ENCODE assay signal across 25 cellular contexts in the genomic region with DNA sequence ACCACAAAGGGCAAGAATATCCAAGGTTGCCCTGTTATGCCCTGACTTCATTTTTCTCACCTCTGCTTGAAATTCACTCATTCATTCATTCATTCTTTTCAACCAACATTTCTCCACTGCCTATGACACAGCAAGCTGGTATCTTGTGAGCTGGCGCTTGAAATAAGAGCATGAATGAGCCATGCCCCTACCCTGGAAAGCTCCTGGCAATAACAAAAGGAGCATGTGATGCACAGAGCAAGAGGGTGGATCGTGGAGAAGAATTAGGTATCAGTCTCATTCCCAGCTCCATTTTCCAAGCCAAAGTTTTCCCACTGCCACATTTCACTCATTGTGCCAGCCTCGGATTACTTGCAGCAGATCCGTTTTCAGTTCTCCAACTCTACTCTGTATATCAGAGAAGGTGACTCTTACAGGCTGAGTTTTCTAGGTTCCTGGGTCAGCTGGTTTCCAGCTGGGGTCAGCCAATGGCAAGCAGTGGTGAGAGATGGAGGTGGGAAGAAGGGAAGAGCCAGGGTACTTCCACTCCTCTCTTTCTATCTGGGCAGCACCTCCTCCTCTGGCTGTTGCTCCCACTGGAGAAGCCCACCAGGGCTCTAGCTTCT.
DNase-seq lines count a peak whose midpoint lies in the region; ATAC-seq, FAIRE-seq and TF ChIP-seq lines count a peak whose summit lies in the region.
"Had no signal": no experiment of that assay in that cellular context is flagged by ENCODE, and none has a peak within 500 bp of the region (broad histone marks: within the 10 kb centered on the region; RNA-seq: fewer than 3 reads in every experiment).

No MANE protein-coding gene starts in this region.

- no peaks in the 10 kb centered on the region for H3K27me3 ChIP-seq in astrocyte (ENCODE audit: insufficient read depth, low read length)
- H3K27me3 ChIP-seq in keratinocyte (ENCODE audit: control insufficient read depth, extremely low read depth, insufficient read depth, low read length) = no peaks in the 10 kb centered on the region
- H3K27me3 ChIP-seq: body of pancreas, heart left ventricle had no signal

- H3K27me3 Mint-ChIP-seq in astrocyte (ENCODE audit: low read depth, unreplicated experiment) = no peaks in the 10 kb centered on the region
- H3K27me3 Mint-ChIP-seq in naive thymus-derived CD8-positive, alpha-beta T cell = no peaks in the 10 kb centered on the region
- H3K27me3 Mint-ChIP-seq: activated CD4-positive, alpha-beta memory T cell treated with anti-CD3 and anti-CD28 coated beads for 36 hours; memory B cell; T-cell had no signal

- H4K20me1 ChIP-seq in astrocyte (ENCODE audit: insufficient read depth, low read length) = no peaks in the 10 kb centered on the region
- no peaks in the 10 kb centered on the region for H4K20me1 ChIP-seq in keratinocyte (ENCODE audit: control insufficient read depth, extremely low read depth, insufficient read depth, low read length)

- H3K79me2 ChIP-seq in astrocyte (ENCODE audit: insufficient read depth, low read length) (no peaks in the 10 kb centered on the region), keratinocyte (ENCODE audit: control insufficient read depth, insufficient read depth, low read length) (no peaks in the 10 kb centered on the region)

- H3K9ac ChIP-seq in astrocyte (ENCODE audit: low read length) = no peak overlapping the region
- H3K9ac ChIP-seq in keratinocyte (ENCODE audit: control insufficient read depth, extremely low read depth, insufficient read depth, low read length) = no peak overlapping the region

- dilution Hi-C loops in keratinocyte (cut with MboI; ENCODE audit: extremely low pct_ligation_motif_present, low sequenced_read_pairs) = no loop called here

- no peak overlapping the region for H3K4me3 ChIP-seq in astrocyte (ENCODE audit: insufficient read depth, low read depth, low read length)
- H3K4me3 ChIP-seq in keratinocyte (ENCODE audit: control insufficient read depth in 2 of 3, extremely low read depth in 1 of 3, insufficient read depth in 2 of 3, low read depth in 1 of 3, low read length in 3 of 3) = no peak overlapping the region
- H3K4me3 ChIP-seq: body of pancreas, heart left ventricle, smooth muscle cell had no signal

- no peaks in the 10 kb centered on the region for H3K9me3 ChIP-seq in astrocyte (ENCODE audit: insufficient read depth, low read depth, low read length)
- no peaks in the 10 kb centered on the region for H3K9me3 ChIP-seq in keratinocyte (ENCODE audit: control insufficient read depth, low read depth, low read length)
- H3K9me3 ChIP-seq: body of pancreas, heart left ventricle had no signal

- H3K36me3 ChIP-seq in astrocyte (ENCODE audit: insufficient read depth, low read length) = peaks cover 7% of the 10 kb centered on the region
- H3K36me3 ChIP-seq in keratinocyte (ENCODE audit: control insufficient read depth in 2 of 2, extremely low read depth in 1 of 2, insufficient read depth in 2 of 2, low read length in 2 of 2) = peaks cover 0 to 4% of the 10 kb centered on the region in 2 experiments

- H3K27ac ChIP-seq in astrocyte (ENCODE audit: low read depth, low read length) (no peak overlapping the region), keratinocyte (ENCODE audit: control insufficient read depth, insufficient read depth, low read length) (no peak overlapping the region)
- H3K27ac ChIP-seq: body of pancreas, heart left ventricle had no signal

- H3K9me3 Mint-ChIP-seq in astrocyte (ENCODE audit: unreplicated experiment) = no peaks in the 10 kb centered on the region
- H3K9me3 Mint-ChIP-seq in naive thymus-derived CD8-positive, alpha-beta T cell = no peaks in the 10 kb centered on the region
- H3K9me3 Mint-ChIP-seq: activated CD4-positive, alpha-beta memory T cell treated with anti-CD3 and anti-CD28 coated beads for 36 hours; activated naive CD4-positive, alpha-beta T cell treated with anti-CD3 and anti-CD28 coated beads, Interleukin-2, amount 50 U/mL, for 72 hours; HFFc6; memory B cell; natural killer cell; T-cell had no signal

- POLR2A ChIA-PET in naive thymus-derived CD8-positive, alpha-beta T cell (lab: Charles Lee) = no interaction called here

- no peaks in the 10 kb centered on the region for H3K36me3 Mint-ChIP-seq in astrocyte (ENCODE audit: low read depth, unreplicated experiment)
- peaks cover 13 to 75% (median 43%) of the 10 kb centered on the region in 3 donors for H3K36me3 Mint-ChIP-seq in naive thymus-derived CD8-positive, alpha-beta T cell
- H3K36me3 Mint-ChIP-seq: natural killer cell had no signal

- no peak overlapping the region for H3K4me3 Mint-ChIP-seq in astrocyte (ENCODE audit: unreplicated experiment)
- no peak overlapping the region for H3K4me3 Mint-ChIP-seq in naive thymus-derived CD8-positive, alpha-beta T cell
- H3K4me3 Mint-ChIP-seq: activated CD4-positive, alpha-beta memory T cell treated with anti-CD3 and anti-CD28 coated beads for 36 hours; HFFc6; memory B cell; natural killer cell; T-cell had no signal

- H3K4me1 Mint-ChIP-seq in astrocyte (ENCODE audit: low read depth, unreplicated experiment) = no peaks in the 10 kb centered on the region
- peaks cover 0 to 1% (median 0%) of the 10 kb centered on the region in 4 donors for H3K4me1 Mint-ChIP-seq in naive thymus-derived CD8-positive, alpha-beta T cell
- H3K4me1 Mint-ChIP-seq: memory B cell, T-cell had no signal

- peak; percentile 76 for DNase-seq in COLO829 (ENCODE audit: low spot score)
- DNase-seq in HCEC 1CT = peak; percentile 24
- DNase-seq in astrocyte (ENCODE audit: low read depth) = peak; percentile 13
- no peak for DNase-seq in keratinocyte (ENCODE audit: low read depth, low spot score)
- no peak for DNase-seq in naive thymus-derived CD8-positive, alpha-beta T cell
- no peak for DNase-seq in AG20443 (ENCODE audit: low spot score)
- DNase-seq in DMS153 (lab: John Stamatoyannopoulos, UW) = no peak
- DNase-seq in activated T-cell treated with anti-CD3 and anti-CD28 coated beads, Interleukin-2, amount 50 U/mL, for 48 hours = no peak
- DNase-seq: activated CD4-positive, alpha-beta memory T cell treated with anti-CD3 and anti-CD28 coated beads for 36 hours; activated T-cell treated with anti-CD3 and anti-CD28 coated beads, Interleukin-2, amount 50 U/mL, for 1 hour; body of pancreas; cortex of kidney; DND-41; heart left ventricle; HFFc6; Kasumi-1; natural killer cell; NCI-H2227 treated with DMSO at 0.1 percent for 48 hours; stimulated activated CD4-positive, alpha-beta T cell treated with anti-CD3 and anti-CD28 coated beads, Interleukin-4, amount 100 ng/mL, for 24 hours; T-cell had no signal

- H3K4me1 ChIP-seq in astrocyte (ENCODE audit: insufficient read depth, low read length) = no peaks in the 10 kb centered on the region
- peaks cover 4% of the 10 kb centered on the region for H3K4me1 ChIP-seq in keratinocyte (ENCODE audit: control insufficient read depth, extremely low read depth, insufficient read depth, low read length)
- H3K4me1 ChIP-seq: body of pancreas, heart left ventricle had no signal

- no peak overlapping the region for H2AFZ ChIP-seq in astrocyte (ENCODE audit: low read depth, low read length)
- H2AFZ ChIP-seq in keratinocyte (ENCODE audit: control insufficient read depth, low read length) = no peak overlapping the region

- H3K27ac Mint-ChIP-seq in astrocyte (ENCODE audit: unreplicated experiment) = no peak overlapping the region
- H3K27ac Mint-ChIP-seq in naive thymus-derived CD8-positive, alpha-beta T cell = peak overlapping the region in 2 of 10 donors; percentile 19 to 61
- H3K27ac Mint-ChIP-seq: activated CD4-positive, alpha-beta memory T cell treated with anti-CD3 and anti-CD28 coated beads for 36 hours; activated naive CD4-positive, alpha-beta T cell treated with anti-CD3 and anti-CD28 coated beads, Interleukin-2, amount 50 U/mL, for 72 hours; HFFc6; memory B cell; T-cell had no signal

- H3K4me2 ChIP-seq in astrocyte (ENCODE audit: low read length) (no peak overlapping the region), keratinocyte (ENCODE audit: control insufficient read depth, extremely low read depth, insufficient read depth, low read depth, low read length) (no peak overlapping the region)
- H3K4me2 ChIP-seq: smooth muscle cell had no signal

- FAIRE-seq in astrocyte (lab: Jason Lieb, UNC) (no peak), keratinocyte (lab: Jason Lieb, UNC) (peak; percentile 74)
- FAIRE-seq: endothelial cell of umbilical vein, islet of Langerhans had no signal

- no peak for ATAC-seq in naive thymus-derived CD8-positive, alpha-beta T cell
- ATAC-seq: activated naive CD4-positive, alpha-beta T cell treated with anti-CD3 and anti-CD28 coated beads, Interleukin-2, amount 50 U/mL, for 72 hours; body of pancreas; natural killer cell; T-cell had no signal

- no peak for TF ChIP-seq CTCF in astrocyte (IDR thresholded peaks at IDR 0.05; ENCODE audit: insufficient read depth, low read depth, low read length)
- TF ChIP-seq CTCF in keratinocyte (optimal IDR thresholded peaks at IDR 0.05 in 1 of 3, IDR thresholded peaks at IDR 0.05 in 1 of 3, conservative IDR thresholded peaks at IDR 0.05 in 1 of 3; ENCODE audit: extremely low read depth in 1 of 3, insufficient read depth in 2 of 3, low read length in 3 of 3) = no peak

- H3K9me1 ChIP-seq in keratinocyte (ENCODE audit: control insufficient read depth, extremely low read depth, insufficient read depth, low read length) = no peaks in the 10 kb centered on the region

Comparison
In these comparisons a context has a peak if more than half of its experiments do, and no peak if none do; other contexts are left out.
1. DNase-seq: peak in COLO829 (single experiment), HCEC 1CT (single experiment) and astrocyte (single experiment); none in keratinocyte (single experiment), naive thymus-derived CD8-positive, alpha-beta T cell (0 of 10), AG20443 (single experiment), DMS153 (single experiment) and activated T-cell treated with anti-CD3 and anti-CD28 coated beads, Interleukin-2, amount 50 U/mL, for 48 hours (0 of 2).